In genomic region chr7:46819819-46820218, GRCh38 we compare ENCODE assay signal across 34 cellular contexts.
"Had no signal": no experiment of that assay in that cellular context is flagged by ENCODE, and none has a peak within 500 bp of the region (broad histone marks: within the 10 kb centered on the region; RNA-seq: fewer than 3 reads in every experiment).

No MANE protein-coding gene starts in this region.

- H3K27me3 ChIP-seq: MG63 had no signal

- DNase-seq: Karpas-422, Kasumi-1, MG63, MM.1S, MV-4-11, NCI-H1048, NCI-H1092, NCI-H1092 treated with DMSO at 0.1 percent for 48 hours, NCI-H1105, NCI-H1105 treated with DMSO at 0.1 percent for 48 hours, NCI-H1417, NCI-H1417 treated with DMSO at 0.1 percent for 48 hours, NCI-H1436, NCI-H1436 treated with DMSO at 0.1 percent for 48 hours, NCI-H146, NCI-H1694, NCI-H1694 treated with DMSO at 0.1 percent for 48 hours, NCI-H187, NCI-H187 treated with DMSO at 0.1 percent for 48 hours, NCI-H1930, NCI-H2029, NCI-H2029 treated with DMSO at 0.1 percent for 48 hours, NCI-H2081, NCI-H2081 treated with DMSO at 0.1 percent for 48 hours, NCI-H2107, NCI-H2171, NCI-H2171 treated with DMSO at 0.1 percent for 48 hours, NCI-H2227 treated with DMSO at 0.1 percent for 48 hours, NCI-H226, NCI-H345, NCI-H446, NCI-H446 treated with DMSO at 0.1 percent for 48 hours, NCI-H510A, NCI-H510A treated with DMSO at 0.1 percent for 48 hours had no signal

- H3K4me3 ChIP-seq: MG63 had no signal

- H3K36me3 ChIP-seq: MG63 had no signal
